Comparison of ENCODE assay signal across 1 cellular context in genomic region chr20:37243937-37244571, GRCh38.
TF ChIP-seq lines count a peak whose summit lies in the region.

No MANE protein-coding gene starts in this region.

TF ChIP-seq in HepG2, 621 proteins besides CTCF, POLR2A, EP300 and RAD21 (continued from another document):
- TF ChIP-seq ZNF770 (CRISPR knock-in tag; IDR thresholded peaks at IDR 0.05) = peak; percentile 43
